In genomic region chr2:88443353-88443938, GRCh38 we compare ENCODE assay signal across 27 cellular contexts. TPM values are rescaled to one million over a fixed set of nuclear protein-coding genes. Genes with fewer than 3 reads are reported as not detected.
DNase-seq lines count a peak whose midpoint lies in the region; ATAC-seq, FAIRE-seq and TF ChIP-seq lines count a peak whose summit lies in the region.
"Had no signal": no experiment of that assay in that cellular context is flagged by ENCODE, and none has a peak within 500 bp of the region (broad histone marks: within the 10 kb centered on the region; RNA-seq: fewer than 3 reads in every experiment).

No MANE protein-coding gene starts in this region.

- CTCF ChIA-PET in HepG2 (lab: Yijun Ruan, JAX; ENCODE audit: low intra/inter-chr PET ratio, low total read pairs) (no interaction called here), PC-3 (lab: Charles Lee) (no interaction called here)

- H3K27me3 Mint-ChIP-seq in endodermal cell (ENCODE audit: insufficient read depth), result peaks cover 45% of the 10 kb centered on the region

- H3K36me3 Mint-ChIP-seq in endodermal cell (ENCODE audit: low read depth), result no peaks in the 10 kb centered on the region

- no peak for TF ChIP-seq EP300 in HepG2 (IDR thresholded peaks at IDR 0.05; ENCODE audit: low read depth in 2 of 2, low read length in 2 of 2)
- TF ChIP-seq EP300 in HepG2 (CRISPR knock-in tag; IDR thresholded peaks at IDR 0.05; ENCODE audit: borderline replicate concordance), result no peak

- in situ Hi-C loops in HepG2 (cut with HindIII; ENCODE audit: extremely low pct_ligation_motif_present, low pct_unique_long_range_greater_than_20kb), result no loop called here

- H3K9me2 ChIP-seq in PC-3 (replicated peaks; ENCODE audit: low read length), result no peaks in the 10 kb centered on the region

- H3K79me2 ChIP-seq in HepG2 (ENCODE audit: insufficient read depth, low read length), result no peaks in the 10 kb centered on the region
- H3K79me2 ChIP-seq in PC-3 (ENCODE audit: low read length), result no peaks in the 10 kb centered on the region

- no peak for TF ChIP-seq RAD21 in HepG2 (CRISPR knock-in tag; IDR thresholded peaks at IDR 0.05)

- ATAC-seq in HepG2 (no peak), right lobe of liver (no peak), HG02798 (IDR thresholded peaks at IDR 0.05; ENCODE audit: poor library complexity, unreplicated experiment) (no peak), PC-3 (no peak)

- H3K4me1 Mint-ChIP-seq in endodermal cell, result peaks cover 4% of the 10 kb centered on the region

- H4K20me1 ChIP-seq in HepG2 (ENCODE audit: insufficient read depth, low read length) (no peaks in the 10 kb centered on the region), PC-3 (ENCODE audit: low read length) (no peaks in the 10 kb centered on the region)

- H2AFZ ChIP-seq in HepG2 (ENCODE audit: low read length) (no peak overlapping the region), PC-3 (ENCODE audit: low read length) (no peak overlapping the region)
- H2AFZ ChIP-seq: GM23248 had no signal

- H3K27me3 ChIP-seq in HepG2 (ENCODE audit: control insufficient read depth in 1 of 2, insufficient read depth in 2 of 2, low read length in 2 of 2) (peaks cover 2 to 27% of the 10 kb centered on the region in 2 experiments; a peak in 3 of 5 replicates), right lobe of liver (no peaks in the 10 kb centered on the region), endodermal cell (ENCODE audit: control insufficient read depth, insufficient read depth, low read length, poor library complexity, severe bottlenecking) (peaks cover under 1% of the 10 kb centered on the region), PC-3 (ENCODE audit: low read length) (peaks cover 71% of the 10 kb centered on the region)

- H3K4me2 ChIP-seq in HepG2 (ENCODE audit: low read depth, low read length), result no peak overlapping the region
- H3K4me2 ChIP-seq in PC-3 (ENCODE audit: low read length), result no peak overlapping the region
- H3K4me2 ChIP-seq: BLaER1 had no signal

- H3K4me1 ChIP-seq in HepG2 (ENCODE audit: insufficient read depth, low read length), result no peaks in the 10 kb centered on the region
- no peaks in the 10 kb centered on the region for H3K4me1 ChIP-seq in right lobe of liver
- H3K4me1 ChIP-seq in endodermal cell (ENCODE audit: control insufficient read depth, insufficient read depth, low read length), result no peaks in the 10 kb centered on the region
- H3K4me1 ChIP-seq in PC-3 (ENCODE audit: insufficient read depth, low read length), result no peaks in the 10 kb centered on the region
- H3K4me1 ChIP-seq: BLaER1 had no signal

- H3K9me3 Mint-ChIP-seq in endodermal cell, result no peaks in the 10 kb centered on the region
- H3K9me3 Mint-ChIP-seq: CD4-positive, alpha-beta T cell had no signal

- DNase-seq in HepG2 (ENCODE audit: low spot score) (no peak), right lobe of liver (no peak), endodermal cell (peak; percentile 60), iPS-NIHi11 (ENCODE audit: low spot score) (peak; percentile 65), HUDEP-2 (lab: John Stamatoyannopoulos, UW; ENCODE audit: unreplicated experiment in 76 of 76) (no peak), PC-3 (no peak), NOMO-1 (lab: John Stamatoyannopoulos, UW; ENCODE audit: unreplicated experiment in 2 of 2) (no peak)
- DNase-seq: ACHN; CD4-positive, alpha-beta T cell; COR-L47; DMS79; GM23248; Karpas-422; MV-4-11; NCI-H1105 treated with DMSO at 0.1 percent for 48 hours; NCI-H2029 treated with DMSO at 0.1 percent for 48 hours; NCI-H2171; NCI-H345; NCI-H524; NCI-H774; NK-92 treated with Interleukin-12 subunit alpha and Interleukin-12 subunit beta, amount 100 ng/mL, for 24 hours; SHP77 had no signal

- TF ChIP-seq CTCF in HepG2 (CRISPR knock-in tag; IDR thresholded peaks at IDR 0.05) (no peak), right lobe of liver (IDR thresholded peaks at IDR 0.05) (no peak), endodermal cell (conservative IDR thresholded peaks at IDR 0.05) (no peak), PC-3 (conservative IDR thresholded peaks at IDR 0.05; ENCODE audit: low read depth, low read length) (no peak)

- intact Hi-C loops in HepG2 (cut with micrococcal nuclease; ENCODE audit: unreplicated experiment), result no loop called here
- intact Hi-C loops in right lobe of liver (cut with DNase I), result no loop called here
- intact Hi-C loops in PC-3 (cut with micrococcal nuclease), result no loop called here

- 38% methylated on average over 4 of the region's 4 CpGs for WGBS in HepG2 (ENCODE audit: low lambda C conversion rate)
- WGBS in right lobe of liver (ENCODE audit: insufficient coverage, low coverage, low lambda C conversion rate, missing lambda C conversion rate), result 58% methylated on average over 2 of the region's 4 CpGs
- WGBS in endodermal cell (ENCODE audit: insufficient coverage in 1 of 2, insufficient read length in 1 of 2), 2 experiments, result 48 to 59% methylated on average over 3 to 4 of the region's 4 CpGs

- H3K4me3 Mint-ChIP-seq in endodermal cell, result no peak overlapping the region
- H3K4me3 Mint-ChIP-seq: CD4-positive, alpha-beta T cell had no signal

- no peaks in the 10 kb centered on the region for H3F3A ChIP-seq in PC-3 (ENCODE audit: low read length, unreplicated experiment)

- H3K36me3 ChIP-seq in HepG2 (replicated peaks in 1 of 2; ENCODE audit: control insufficient read depth in 1 of 2, insufficient read depth in 2 of 2, low read length in 2 of 2), result no peaks in the 10 kb centered on the region
- H3K36me3 ChIP-seq in right lobe of liver, result no peaks in the 10 kb centered on the region
- H3K36me3 ChIP-seq in endodermal cell (ENCODE audit: control insufficient read depth, insufficient read depth, low read length), result no peaks in the 10 kb centered on the region
- no peaks in the 10 kb centered on the region for H3K36me3 ChIP-seq in PC-3 (ENCODE audit: low read depth, low read length)
- H3K36me3 ChIP-seq: BLaER1 had no signal

- BruUV-seq in HepG2 (replicated peaks; lab: Mats Ljungman, UMichigan) (no TSS peak), PC-3 (replicated peaks; lab: Mats Ljungman, UMichigan) (no TSS peak)

- POLR2A ChIA-PET in HepG2 (lab: Yijun Ruan, JAX), result no interaction called here
- POLR2A ChIA-PET in PC-3 (lab: Charles Lee; ENCODE audit: unreplicated experiment), result no interaction called here

- H3K9me3 ChIP-seq in HepG2 (ENCODE audit: low read length) (no peaks in the 10 kb centered on the region), right lobe of liver (no peaks in the 10 kb centered on the region), endodermal cell (ENCODE audit: control insufficient read depth, low read length) (no peaks in the 10 kb centered on the region), PC-3 (ENCODE audit: low read length) (no peaks in the 10 kb centered on the region)
- H3K9me3 ChIP-seq: BLaER1 had no signal

- H3K27ac ChIP-seq in HepG2 (ENCODE audit: extremely low read length, insufficient read depth, low read length) (no peak overlapping the region), right lobe of liver (no peak overlapping the region), endodermal cell (ENCODE audit: low read depth, low read length) (no peak overlapping the region), PC-3 (ENCODE audit: low read length) (no peak overlapping the region)
- H3K27ac ChIP-seq: 22Rv1, BLaER1, GM23248 had no signal

- no peak overlapping the region for H3K4me3 ChIP-seq in HepG2 (replicated peaks in 1 of 3; ENCODE audit: insufficient read depth in 1 of 3, low read depth in 2 of 3, low read length in 3 of 3)
- H3K4me3 ChIP-seq in right lobe of liver, result no peak overlapping the region
- no peak overlapping the region for H3K4me3 ChIP-seq in endodermal cell (ENCODE audit: low read length)
- no peak overlapping the region for H3K4me3 ChIP-seq in PC-3 (ENCODE audit: low read length)
- H3K4me3 ChIP-seq: BLaER1, GM23248 had no signal

- no peak for TF ChIP-seq POLR2A in HepG2 (IDR thresholded peaks at IDR 0.05; ENCODE audit: insufficient read depth in 1 of 2, low read depth in 2 of 2, low read length in 2 of 2)
- TF ChIP-seq POLR2A in right lobe of liver (IDR thresholded peaks at IDR 0.05), result no peak

- no peak overlapping the region for H3K27ac Mint-ChIP-seq in endodermal cell
- H3K27ac Mint-ChIP-seq: CD4-positive, alpha-beta T cell had no signal

- H3K9ac ChIP-seq in HepG2 (ENCODE audit: insufficient read depth, low read depth, low read length) (no peak overlapping the region), endodermal cell (ENCODE audit: extremely low read depth, low read length, poor library complexity, severe bottlenecking) (no peak overlapping the region), PC-3 (ENCODE audit: low read length) (no peak overlapping the region)
- H3K9ac ChIP-seq: BLaER1, GM23248 had no signal

- no peak for FAIRE-seq in HepG2 (lab: Jason Lieb, UNC)

TF ChIP-seq in HepG2, 621 proteins besides CTCF, POLR2A, EP300 and RAD21:
- TF ChIP-seq CREB1 (IDR thresholded peaks at IDR 0.05) (0 out of 2 replicates have a peak, but pooled peaks have one; percentile 14), CREB1 (CRISPR knock-in tag; IDR thresholded peaks at IDR 0.05) (no peak), CEBPG (CRISPR knock-in tag; IDR thresholded peaks at IDR 0.05) (no peak)

RNA-seq across cellular contexts. Expression of gene FOXI3, which starts 9.0 kb away (rescaled TPM):
- total RNA-seq in HepG2 (2016; rRNA removed; fragmentation: Illumina TruSeq; extraction: Trizol) (not detected in 2 replicates), right lobe of liver (not detected), endodermal cell (1 to 10 TPM in 1 of 2 donors, under 1 TPM in 1; 0.93 to 2.8 TPM), PC-3 (2014; rRNA removed) (not detected in 2 replicates)
- not detected in 2 replicates for total RNA-seq in HepG2 (2016; cell fraction: cytosol; rRNA removed; fragmentation: Illumina TruSeq; extraction: Trizol; ENCODE audit: low read depth)
- not detected in 2 replicates for total RNA-seq in HepG2 (2016; cell fraction: insoluble cytoplasmic fraction; rRNA removed; fragmentation: Illumina TruSeq; extraction: Trizol)
- total RNA-seq in HepG2 (2016; cell fraction: membrane; rRNA removed; fragmentation: Illumina TruSeq; extraction: Trizol), result not detected in 2 replicates
- total RNA-seq in HepG2 (2016; cell fraction: nucleus; rRNA removed; fragmentation: Illumina TruSeq; extraction: Trizol), result not detected in 2 replicates
- not detected in 2 replicates for polyA plus RNA-seq in HepG2 (2011; rRNA removed)
- not detected in 2 replicates for polyA plus RNA-seq in HepG2 (2011; cell fraction: cytosol; rRNA removed)
- not detected in 2 replicates for polyA plus RNA-seq in HepG2 (2011; cell fraction: nucleus; rRNA removed)
- polyA plus RNA-seq in HepG2 (2012), result not detected in 2 replicates
- polyA plus RNA-seq in HepG2 (2016; cell fraction: cytosol; fragmentation: Illumina TruSeq; extraction: Trizol; ENCODE audit: low read depth), result not detected in 2 replicates
- not detected in 2 replicates for polyA plus RNA-seq in HepG2 (2016; cell fraction: insoluble cytoplasmic fraction; fragmentation: Illumina TruSeq; extraction: Trizol; ENCODE audit: low read depth)
- not detected in 2 replicates for polyA plus RNA-seq in HepG2 (2016; cell fraction: membrane; fragmentation: Illumina TruSeq; extraction: Trizol; ENCODE audit: low read depth)
- polyA plus RNA-seq in HepG2 (2016; cell fraction: nucleus; fragmentation: Illumina TruSeq; extraction: Trizol; ENCODE audit: insufficient read depth, low read depth), result not detected in 2 replicates
- not detected in 2 replicates for polyA minus RNA-seq in HepG2 (2011; rRNA and poly(A)+ RNA removed; ENCODE audit: low replicate concordance)
- not detected in 2 replicates for polyA minus RNA-seq in HepG2 (2011; cell fraction: cytosol; rRNA and poly(A)+ RNA removed)
- not detected in 2 replicates for polyA minus RNA-seq in HepG2 (2011; cell fraction: nucleus; rRNA and poly(A)+ RNA removed)
- 3.0 TPM for polyA plus RNA-seq in endodermal cell (2013, experiment 1 of 2)
- polyA plus RNA-seq in endodermal cell (2013, experiment 2 of 2), result 2.1 TPM
- total RNA-seq: CD4-positive, alpha-beta T cell; GM23248; M059J; RPMI7951 had no signal
- polyA plus RNA-seq: GM23248 had no signal

Comparison
In these comparisons a context has a peak if more than half of its experiments do, and no peak if none do; other contexts are left out.
1. DNase-seq: peak in endodermal cell (single experiment) and iPS-NIHi11 (single experiment); none in HepG2 (single experiment), right lobe of liver (0 of 3), HUDEP-2 (0 of 76), PC-3 (single experiment) and NOMO-1 (0 of 2).